In genomic region chr4:14792702-14793227, GRCh38 we compare ENCODE assay signal across 28 cellular contexts.
A peak's percentile ranks its signal among the peaks of the same experiment; 100 is the strongest.
DNase-seq lines count a peak whose midpoint lies in the region; ATAC-seq and TF ChIP-seq lines count a peak whose summit lies in the region.
"Had no signal": no experiment of that assay in that cellular context is flagged by ENCODE, and none has a peak within 500 bp of the region (broad histone marks: within the 10 kb centered on the region; RNA-seq: fewer than 3 reads in every experiment).

No MANE protein-coding gene starts in this region.

- no peak overlapping the region for H2AFZ ChIP-seq in Karpas-422 (ENCODE audit: low read length)

- peaks cover 23% of the 10 kb centered on the region for H3K9me3 Mint-ChIP-seq in MCF 10A (ENCODE audit: unreplicated experiment)
- peaks cover 4% of the 10 kb centered on the region for H3K9me3 Mint-ChIP-seq in stimulated activated effector memory CD8-positive, alpha-beta T cell treated with anti-CD3 and anti-CD28 coated beads, Interleukin-12 subunit alpha, Interleukin-12 subunit beta, amount 100 ng/mL, for 72 hours
- H3K9me3 Mint-ChIP-seq in activated CD8-positive, alpha-beta memory T cell treated with anti-CD3 and anti-CD28 coated beads, Interleukin-2, amount 10 ng/mL, durations not matched to agents 7 days and 5 days (ENCODE audit: low read depth): peaks cover 7% of the 10 kb centered on the region

- H3K4me3 ChIP-seq in breast epithelium: no peak overlapping the region
- H3K4me3 ChIP-seq in RWPE2 (ENCODE audit: severe bottlenecking): no peak overlapping the region
- no peak overlapping the region for H3K4me3 ChIP-seq in epithelial cell of proximal tubule (ENCODE audit: low read depth, low read length)
- no peak overlapping the region for H3K4me3 ChIP-seq in Karpas-422 (ENCODE audit: low read length)
- H3K4me3 ChIP-seq: ascending aorta, BLaER1, transverse colon had no signal

- intact Hi-C loops in MCF 10A (cut with micrococcal nuclease) (no loop called here), breast epithelium (cut with DNase I; ENCODE audit: low total_unique reads) (no loop called here)

- H3K36me3 Mint-ChIP-seq in MCF 10A (ENCODE audit: insufficient read depth, unreplicated experiment): no peaks in the 10 kb centered on the region
- no peaks in the 10 kb centered on the region for H3K36me3 Mint-ChIP-seq in stimulated activated effector memory CD8-positive, alpha-beta T cell treated with anti-CD3 and anti-CD28 coated beads, Interleukin-12 subunit alpha, Interleukin-12 subunit beta, amount 100 ng/mL, for 72 hours
- H3K36me3 Mint-ChIP-seq in activated CD8-positive, alpha-beta memory T cell treated with anti-CD3 and anti-CD28 coated beads, Interleukin-2, amount 10 ng/mL, durations not matched to agents 7 days and 5 days: peaks cover 1% of the 10 kb centered on the region

- CTCF ChIA-PET in MCF 10A (lab: Yijun Ruan, JAX): no interaction called here
- CTCF ChIA-PET in activated CD8-positive, alpha-beta memory T cell treated with anti-CD3 and anti-CD28 coated beads, Interleukin-2, amount 10 ng/mL, durations not matched to agents 7 days and 5 days (lab: Charles Lee): no interaction called here

- ATAC-seq in RWPE2 (ENCODE audit: low read depth): peak; percentile 82
- ATAC-seq in stimulated activated effector memory CD8-positive, alpha-beta T cell treated with anti-CD3 and anti-CD28 coated beads, Interleukin-12 subunit alpha, Interleukin-12 subunit beta, amount 100 ng/mL, for 72 hours: peak; percentile 49
- no peak for ATAC-seq in activated CD8-positive, alpha-beta memory T cell treated with anti-CD3 and anti-CD28 coated beads, Interleukin-2, amount 10 ng/mL, durations not matched to agents 7 days and 5 days
- ATAC-seq: activated naive CD4-positive, alpha-beta T cell treated with anti-CD3 and anti-CD28 coated beads, Interleukin-2, amount 50 U/mL, for 72 hours; left ventricle myocardium superior had no signal

- POLR2A ChIA-PET in MCF 10A (lab: Yijun Ruan, JAX): interaction anchor here (0.6 to 1.3 kb wide), 2 partner anchors 11 to 21 kb away, joined by 3 to 4 read pairs; no protein-coding TSS in a partner anchor

- no peaks in the 10 kb centered on the region for H3K4me1 ChIP-seq in breast epithelium
- H3K4me1 ChIP-seq in RWPE2 (ENCODE audit: insufficient read depth, poor library complexity, severe bottlenecking): peaks cover 8% of the 10 kb centered on the region
- no peaks in the 10 kb centered on the region for H3K4me1 ChIP-seq in Karpas-422 (ENCODE audit: low read length)
- H3K4me1 ChIP-seq: ascending aorta, BLaER1, transverse colon had no signal

- TF ChIP-seq CTCF in MCF 10A (IDR thresholded peaks at IDR 0.05; ENCODE audit: unreplicated experiment) (no peak), breast epithelium (IDR thresholded peaks at IDR 0.05) (no peak), RWPE2 (IDR thresholded peaks at IDR 0.05; ENCODE audit: poor library complexity, severe bottlenecking) (no peak), epithelial cell of proximal tubule (conservative IDR thresholded peaks at IDR 0.05; ENCODE audit: low read depth, low read length) (peak; percentile 32)

- no peak overlapping the region for H3K9ac ChIP-seq in Karpas-422 (ENCODE audit: low read length)
- H3K9ac ChIP-seq: BLaER1 had no signal

- H3K4me3 Mint-ChIP-seq in MCF 10A (ENCODE audit: unreplicated experiment): no peak overlapping the region
- H3K4me3 Mint-ChIP-seq in stimulated activated effector memory CD8-positive, alpha-beta T cell treated with anti-CD3 and anti-CD28 coated beads, Interleukin-12 subunit alpha, Interleukin-12 subunit beta, amount 100 ng/mL, for 72 hours: no peak overlapping the region
- no peak overlapping the region for H3K4me3 Mint-ChIP-seq in activated CD8-positive, alpha-beta memory T cell treated with anti-CD3 and anti-CD28 coated beads, Interleukin-2, amount 10 ng/mL, durations not matched to agents 7 days and 5 days
- H3K4me3 Mint-ChIP-seq: central memory CD8-positive, alpha-beta T cell; dendritic cell treated with granulocyte-macrophage colony-stimulating factor and Interleukin-4, amounts not matched to agents 40 ng/mL and 50 ng/mL, for 4 days; endodermal cell; naive B cell had no signal

- H3K9me2 ChIP-seq in Karpas-422 (replicated peaks; ENCODE audit: insufficient read depth, low read length): no peaks in the 10 kb centered on the region

- DNase-seq in MCF 10A (ENCODE audit: unreplicated experiment) (peak; percentile 49), breast epithelium (ENCODE audit: low spot score in 2 of 2) (no peak), RWPE2 (ENCODE audit: low spot score) (no peak), epithelial cell of proximal tubule (ENCODE audit: low read depth) (no peak), Karpas-422 (no peak), SW 1271 (lab: John Stamatoyannopoulos, UW) (no peak)
- no peak for DNase-seq in stimulated activated effector memory CD8-positive, alpha-beta T cell treated with anti-CD3 and anti-CD28 coated beads, Interleukin-12 subunit alpha, Interleukin-12 subunit beta, amount 100 ng/mL, for 72 hours (ENCODE audit: low spot score in 2 of 2)
- DNase-seq in activated CD8-positive, alpha-beta memory T cell treated with anti-CD3 and anti-CD28 coated beads, Interleukin-2, amount 10 ng/mL, durations not matched to agents 7 days and 5 days: no peak
- DNase-seq: activated CD8-positive, alpha-beta memory T cell treated with anti-CD3 and anti-CD28 coated beads, Interleukin-2, amount 50 U/mL, for 4 hours; endodermal cell; GDM1; H7; left ventricle myocardium superior; naive B cell; NCI-H1417 treated with DMSO at 0.1 percent for 48 hours; NCI-H2107; NCI-H446 treated with DMSO at 0.1 percent for 48 hours; NCI-H82; OCI-M1; SHP77 treated with DMSO at 0.1 percent for 48 hours; stimulated activated CD8-positive, alpha-beta memory T cell treated with anti-CD3 and anti-CD28 coated beads, Interleukin-4, amount 100 ng/mL, for 48 hours; T-helper 9 cell; transverse colon had no signal

- no peak overlapping the region for H3K27ac Mint-ChIP-seq in MCF 10A (ENCODE audit: low read depth, unreplicated experiment)
- H3K27ac Mint-ChIP-seq in stimulated activated effector memory CD8-positive, alpha-beta T cell treated with anti-CD3 and anti-CD28 coated beads, Interleukin-12 subunit alpha, Interleukin-12 subunit beta, amount 100 ng/mL, for 72 hours: no peak overlapping the region
- H3K27ac Mint-ChIP-seq in activated CD8-positive, alpha-beta memory T cell treated with anti-CD3 and anti-CD28 coated beads, Interleukin-2, amount 10 ng/mL, durations not matched to agents 7 days and 5 days: no peak overlapping the region
- H3K27ac Mint-ChIP-seq: activated naive CD4-positive, alpha-beta T cell treated with anti-CD3 and anti-CD28 coated beads, Interleukin-2, amount 50 U/mL, for 72 hours; dendritic cell treated with granulocyte-macrophage colony-stimulating factor and Interleukin-4, amounts not matched to agents 40 ng/mL and 50 ng/mL, for 4 days; endodermal cell; naive B cell had no signal

- H3K4me1 Mint-ChIP-seq in MCF 10A (ENCODE audit: insufficient read depth, unreplicated experiment): peaks cover 13% of the 10 kb centered on the region
- peaks cover 19% of the 10 kb centered on the region for H3K4me1 Mint-ChIP-seq in stimulated activated effector memory CD8-positive, alpha-beta T cell treated with anti-CD3 and anti-CD28 coated beads, Interleukin-12 subunit alpha, Interleukin-12 subunit beta, amount 100 ng/mL, for 72 hours
- H3K4me1 Mint-ChIP-seq in activated CD8-positive, alpha-beta memory T cell treated with anti-CD3 and anti-CD28 coated beads, Interleukin-2, amount 10 ng/mL, durations not matched to agents 7 days and 5 days: peaks cover 15% of the 10 kb centered on the region
- H3K4me1 Mint-ChIP-seq: central memory CD8-positive, alpha-beta T cell; endodermal cell; naive B cell had no signal

- H3K9me3 ChIP-seq in breast epithelium: peaks cover 4 to 16% of the 10 kb centered on the region in 2 donors
- no peaks in the 10 kb centered on the region for H3K9me3 ChIP-seq in RWPE2 (ENCODE audit: severe bottlenecking)
- no peaks in the 10 kb centered on the region for H3K9me3 ChIP-seq in Karpas-422 (ENCODE audit: low read length)

- no peaks in the 10 kb centered on the region for H4K20me1 ChIP-seq in Karpas-422 (ENCODE audit: insufficient read depth, low read depth, low read length)
- H4K20me1 ChIP-seq: BLaER1 had no signal

- H3K4me2 ChIP-seq in Karpas-422 (ENCODE audit: low read depth, low read length, poor library complexity, severe bottlenecking): no peak overlapping the region
- H3K4me2 ChIP-seq: BLaER1 had no signal

- no peak for TF ChIP-seq POLR2A in breast epithelium (IDR thresholded peaks at IDR 0.05)

- H3K36me3 ChIP-seq in breast epithelium: no peaks in the 10 kb centered on the region
- no peaks in the 10 kb centered on the region for H3K36me3 ChIP-seq in RWPE2 (ENCODE audit: low read depth)
- no peaks in the 10 kb centered on the region for H3K36me3 ChIP-seq in Karpas-422 (ENCODE audit: insufficient read depth, low read length)
- H3K36me3 ChIP-seq: ascending aorta, BLaER1, transverse colon had no signal

- H3K79me2 ChIP-seq in Karpas-422 (ENCODE audit: low read length): no peaks in the 10 kb centered on the region

- no TSS peak for BruUV-seq in MCF 10A (replicated peaks; lab: Mats Ljungman, UMichigan)

- H3K27me3 Mint-ChIP-seq in MCF 10A (ENCODE audit: insufficient read depth, unreplicated experiment): no peaks in the 10 kb centered on the region
- H3K27me3 Mint-ChIP-seq in activated CD8-positive, alpha-beta memory T cell treated with anti-CD3 and anti-CD28 coated beads, Interleukin-2, amount 10 ng/mL, durations not matched to agents 7 days and 5 days: no peaks in the 10 kb centered on the region

- H3K27me3 ChIP-seq in breast epithelium (no peaks in the 10 kb centered on the region), RWPE2 (ENCODE audit: insufficient read depth, poor library complexity, severe bottlenecking) (no peaks in the 10 kb centered on the region), Karpas-422 (ENCODE audit: low read length) (no peaks in the 10 kb centered on the region)
- H3K27me3 ChIP-seq: ascending aorta, BLaER1, transverse colon had no signal

- no peak overlapping the region for H3K27ac ChIP-seq in breast epithelium
- H3K27ac ChIP-seq in RWPE2 (ENCODE audit: poor library complexity, severe bottlenecking): no peak overlapping the region
- H3K27ac ChIP-seq in Karpas-422 (ENCODE audit: low read length): no peak overlapping the region
- H3K27ac ChIP-seq: ascending aorta, BLaER1, transverse colon had no signal
